ENCODE assay signal across 8 cellular contexts in genomic region chr15:85707519-85708338, GRCh38.
DNase-seq lines count a peak whose midpoint lies in the region; ATAC-seq and TF ChIP-seq lines count a peak whose summit lies in the region.

No MANE protein-coding gene starts in this region.

- H2AFZ ChIP-seq in mesenchymal stem cell (ENCODE audit: low read depth, low read length): no peak overlapping the region

- H4K91ac ChIP-seq in mesenchymal stem cell (ENCODE audit: low read length): no peak overlapping the region

- no peak overlapping the region for H2BK12ac ChIP-seq in mesenchymal stem cell (ENCODE audit: low read length in 2 of 2)

- H2BK15ac ChIP-seq in mesenchymal stem cell (ENCODE audit: low read depth, poor library complexity, severe bottlenecking): no peak overlapping the region

- H3K36me3 Mint-ChIP-seq in activated naive CD4-positive, alpha-beta T cell treated with anti-CD3 and anti-CD28 coated beads, Interleukin-2, amount 10 ng/mL, durations not matched to agents 7 days and 5 days: peaks cover 48% of the 10 kb centered on the region

- H3K27ac ChIP-seq in caudate nucleus (ENCODE audit: low read depth, low read length): peak overlapping the region; percentile 39
- H3K27ac ChIP-seq in mesenchymal stem cell (ENCODE audit: low read length, poor library complexity, severe bottlenecking): peak overlapping the region; percentile 71
- H3K27ac ChIP-seq in vagina: peak overlapping the region; percentile 83

- no peak for TF ChIP-seq CTCF in vagina (IDR thresholded peaks at IDR 0.05)

- no peak overlapping the region for H2AK5ac ChIP-seq in mesenchymal stem cell (ENCODE audit: low read length, severe bottlenecking)

- intact Hi-C loops in vagina (cut with DNase I): no loop called here

- H3K4me3 Mint-ChIP-seq in activated naive CD4-positive, alpha-beta T cell treated with anti-CD3 and anti-CD28 coated beads, Interleukin-2, amount 10 ng/mL, durations not matched to agents 7 days and 5 days: peak overlapping the region; percentile 75

- no peak overlapping the region for H3K18ac ChIP-seq in mesenchymal stem cell (ENCODE audit: low read depth in 1 of 2, low read length in 2 of 2)

- peak; percentile 34 for DNase-seq in activated naive CD4-positive, alpha-beta T cell treated with anti-CD3 and anti-CD28 coated beads, Interleukin-2, amount 10 ng/mL, durations not matched to agents 7 days and 5 days
- no peak for DNase-seq in activated naive CD4-positive, alpha-beta T cell treated with Interleukin-2 at 50 U/mL for 16 hours
- no peak for DNase-seq in Jurkat, Clone E6-1 (ENCODE audit: low read depth, low spot score)
- no peak for DNase-seq in caudate nucleus (lab: John Stamatoyannopoulos, UW)
- DNase-seq in mesenchymal stem cell: peak; percentile 87
- no peak for DNase-seq in vagina (ENCODE audit: extremely low spot score in 2 of 2)
- DNase-seq in NCI-H510A treated with DMSO at 0.1 percent for 48 hours (lab: John Stamatoyannopoulos, UW): no peak

- ATAC-seq in HG02973 (IDR thresholded peaks at IDR 0.05; ENCODE audit: unreplicated experiment): no peak

- WGBS in mesenchymal stem cell: 39% methylated on average over 7 of the region's 8 CpGs

- H3K4me1 Mint-ChIP-seq in activated naive CD4-positive, alpha-beta T cell treated with anti-CD3 and anti-CD28 coated beads, Interleukin-2, amount 10 ng/mL, durations not matched to agents 7 days and 5 days: peaks cover 70% of the 10 kb centered on the region

- H3K4me2 ChIP-seq in mesenchymal stem cell (ENCODE audit: low read length, poor library complexity, severe bottlenecking): no peak overlapping the region

- H2BK5ac ChIP-seq in mesenchymal stem cell (ENCODE audit: low read depth, low read length, poor library complexity, severe bottlenecking): no peak overlapping the region

- TF ChIP-seq POLR2A in vagina (IDR thresholded peaks at IDR 0.05): no peak

- CTCF ChIA-PET in activated naive CD4-positive, alpha-beta T cell treated with anti-CD3 and anti-CD28 coated beads, Interleukin-2, amount 10 ng/mL, durations not matched to agents 7 days and 5 days (lab: Charles Lee): interaction anchor here (1.0 to 1.5 kb wide), 3 partner anchors 18 to 164 kb away, joined by 3 to 4 read pairs (median 4); no protein-coding TSS in a partner anchor

- no peak overlapping the region for H3K4ac ChIP-seq in mesenchymal stem cell (ENCODE audit: low read depth in 1 of 2, low read length in 2 of 2)

- no peak overlapping the region for H3K14ac ChIP-seq in mesenchymal stem cell (ENCODE audit: low read length in 2 of 2)

- no peaks in the 10 kb centered on the region for H3K9me3 Mint-ChIP-seq in activated naive CD4-positive, alpha-beta T cell treated with anti-CD3 and anti-CD28 coated beads, Interleukin-2, amount 10 ng/mL, durations not matched to agents 7 days and 5 days

- H3K36me3 ChIP-seq in mesenchymal stem cell (ENCODE audit: control insufficient read depth in 1 of 2, insufficient read depth in 2 of 2, low read depth in 1 of 2, low read length in 2 of 2): peaks cover 15 to 50% of the 10 kb centered on the region in 2 experiments
- H3K36me3 ChIP-seq in vagina: peaks cover 0 to 18% of the 10 kb centered on the region in 2 donors

- no peaks in the 10 kb centered on the region for H3K9me3 ChIP-seq in mesenchymal stem cell (ENCODE audit: control insufficient read depth, low read length)
- H3K9me3 ChIP-seq in vagina: no peaks in the 10 kb centered on the region

- H3K79me1 ChIP-seq in mesenchymal stem cell (replicated peaks; ENCODE audit: low read length, poor library complexity, severe bottlenecking): peaks cover 19% of the 10 kb centered on the region

- H3K27ac Mint-ChIP-seq in activated naive CD4-positive, alpha-beta T cell treated with anti-CD3 and anti-CD28 coated beads, Interleukin-2, amount 10 ng/mL, durations not matched to agents 7 days and 5 days: peak overlapping the region; percentile 95

- H3K27me3 Mint-ChIP-seq in activated naive CD4-positive, alpha-beta T cell treated with anti-CD3 and anti-CD28 coated beads, Interleukin-2, amount 10 ng/mL, durations not matched to agents 7 days and 5 days: no peaks in the 10 kb centered on the region

- H3K27me3 ChIP-seq in mesenchymal stem cell (ENCODE audit: control insufficient read depth in 1 of 2, insufficient read depth in 1 of 2, low read length in 2 of 2) (no peaks in the 10 kb centered on the region), vagina (no peaks in the 10 kb centered on the region)

- H3K9ac ChIP-seq in mesenchymal stem cell (ENCODE audit: low read length): peak overlapping the region; percentile 85

- H3K4me1 ChIP-seq in mesenchymal stem cell (ENCODE audit: control insufficient read depth, insufficient read depth, low read depth, low read length): peaks cover 2% of the 10 kb centered on the region
- H3K4me1 ChIP-seq in vagina: peaks cover 51% of the 10 kb centered on the region

- H3K23ac ChIP-seq in mesenchymal stem cell (ENCODE audit: low read length in 2 of 2): no peak overlapping the region

- H3K4me3 ChIP-seq in Jurkat, Clone E6-1 (ENCODE audit: low read length): peak overlapping the region; percentile 43
- H3K4me3 ChIP-seq in mesenchymal stem cell (ENCODE audit: insufficient read depth in 1 of 2, low read depth in 1 of 2, low read length in 2 of 2) (peak overlapping the region in 1 of 2 experiments; percentile 63), vagina (peak overlapping the region; percentile 8 to 23)

- H4K8ac ChIP-seq in mesenchymal stem cell (ENCODE audit: low read length): no peak overlapping the region

- no peak overlapping the region for H2BK120ac ChIP-seq in mesenchymal stem cell (ENCODE audit: low read depth, low read length)

Comparison
In these comparisons a context has a peak if more than half of its experiments do, and no peak if none do; other contexts are left out.
1. DNase-seq: peak in activated naive CD4-positive, alpha-beta T cell treated with anti-CD3 and anti-CD28 coated beads, Interleukin-2, amount 10 ng/mL, durations not matched to agents 7 days and 5 days (single experiment) and mesenchymal stem cell (single experiment); none in activated naive CD4-positive, alpha-beta T cell treated with Interleukin-2 at 50 U/mL for 16 hours (single experiment), Jurkat, Clone E6-1 (single experiment), caudate nucleus (0 of 61), vagina (0 of 2) and NCI-H510A treated with DMSO at 0.1 percent for 48 hours (single experiment).
2. Peak in every context shown above with its lines, with median percentiles within 50 percentile points of each other: H3K27ac ChIP-seq.